12 cellular contexts compared by ENCODE assay signal in genomic region chr22:46104170-46104880, GRCh38. TPM values are rescaled to one million over a fixed set of nuclear protein-coding genes. Genes with fewer than 3 reads are reported as not detected.
DNase-seq lines count a peak whose midpoint lies in the region; ATAC-seq, FAIRE-seq and TF ChIP-seq lines count a peak whose summit lies in the region.
"Had no signal": no experiment of that assay in that cellular context is flagged by ENCODE, and none has a peak within 500 bp of the region (broad histone marks: within the 10 kb centered on the region; RNA-seq: fewer than 3 reads in every experiment).

No MANE protein-coding gene starts in this region.

- H3K4me3 ChIP-seq in HEK293 (ENCODE audit: low read depth, low read length) (no peak overlapping the region), kidney (ENCODE audit: low read length in 2 of 2) (no peak overlapping the region), skeletal muscle tissue (ENCODE audit: low read length in 3 of 3) (no peak overlapping the region)

- H3K4me1 ChIP-seq in HEK293 (ENCODE audit: control insufficient read depth, insufficient read depth, low read length) (no peaks in the 10 kb centered on the region), kidney (ENCODE audit: control insufficient read depth in 1 of 2, insufficient read depth in 1 of 2, low read depth in 1 of 2, low read length in 2 of 2) (peaks cover 52 to 82% of the 10 kb centered on the region in 2 donors), skeletal muscle tissue (ENCODE audit: control insufficient read depth in 3 of 3, insufficient read depth in 3 of 3, low read length in 3 of 3) (peaks cover 90 to 95% (median 93%) of the 10 kb centered on the region in 3 donors)

- H3K27ac ChIP-seq in HEK293 (ENCODE audit: extremely low read depth, low read depth, low read length) (no peak overlapping the region), kidney (ENCODE audit: low read depth in 2 of 2, low read length in 2 of 2) (peak overlapping the region; percentile 80 to 92), skeletal muscle tissue (ENCODE audit: low read depth, low read length) (peak overlapping the region; percentile 77)

- no peaks in the 10 kb centered on the region for H3K27me3 Mint-ChIP-seq in MCF 10A (ENCODE audit: insufficient read depth, unreplicated experiment)
- H3K27me3 Mint-ChIP-seq: CD4-positive, alpha-beta T cell had no signal

- H3K36me3 Mint-ChIP-seq in MCF 10A (ENCODE audit: insufficient read depth, unreplicated experiment), result peaks cover 96% of the 10 kb centered on the region

- peaks cover 0 to 24% of the 10 kb centered on the region in 2 experiments; a peak in 2 of 3 replicates for H3K36me3 ChIP-seq in HEK293 (ENCODE audit: control insufficient read depth in 2 of 2, insufficient read depth in 1 of 2, low read length in 2 of 2)
- H3K36me3 ChIP-seq in kidney (ENCODE audit: control insufficient read depth in 1 of 2, insufficient read depth in 2 of 2, low read length in 2 of 2), result peaks cover 9 to 56% of the 10 kb centered on the region in 2 donors
- peaks cover 31 to 49% (median 43%) of the 10 kb centered on the region in 3 donors for H3K36me3 ChIP-seq in skeletal muscle tissue (ENCODE audit: control insufficient read depth in 3 of 3, insufficient read depth in 3 of 3, low read length in 3 of 3)

- H3K27ac Mint-ChIP-seq in MCF 10A (ENCODE audit: low read depth, unreplicated experiment), result peak overlapping the region; percentile 93
- H3K27ac Mint-ChIP-seq: activated T-helper 2 cell treated with anti-CD3 and anti-CD28 coated beads, Interferon-gamma antibody, Interleukin-2, Interleukin-4, amounts not matched to agents 10 μg/mL and 5 μg/mL and 100 μg/mL, durations not matched to agents 14 hours and 24 hours and 36 hours; CD4-positive, alpha-beta T cell had no signal

- intact Hi-C loops in MCF 10A (cut with micrococcal nuclease) (loop anchor here (2.0 kb wide), 1 partner anchor 20 kb away; no protein-coding TSS in a partner anchor), kidney (cut with DNase I) (no loop called here), left colon (cut with DNase I, micrococcal nuclease) (no loop called here)

- H3K9me3 Mint-ChIP-seq in MCF 10A (ENCODE audit: unreplicated experiment), result no peaks in the 10 kb centered on the region
- H3K9me3 Mint-ChIP-seq: activated T-helper 2 cell treated with anti-CD3 and anti-CD28 coated beads, Interferon-gamma antibody, Interleukin-2, Interleukin-4, amounts not matched to agents 10 μg/mL and 5 μg/mL and 100 μg/mL, durations not matched to agents 14 hours and 24 hours and 36 hours; CD4-positive, alpha-beta T cell had no signal

- no TSS peak for BruUV-seq in MCF 10A (replicated peaks; lab: Mats Ljungman, UMichigan)

- ATAC-seq in HG02973 (IDR thresholded peaks at IDR 0.05; ENCODE audit: unreplicated experiment), result no peak
- ATAC-seq in HG03139 (IDR thresholded peaks at IDR 0.05; ENCODE audit: unreplicated experiment), result no peak
- ATAC-seq in left colon, result no peak

- FAIRE-seq in kidney (lab: Jason Lieb, UNC), result no peak

- TF ChIP-seq CTCF in HEK293 (tag by site-specific recombination; IDR thresholded peaks at IDR 0.05), result no peak
- TF ChIP-seq CTCF in MCF 10A (IDR thresholded peaks at IDR 0.05; ENCODE audit: unreplicated experiment), result no peak
- no peak for TF ChIP-seq CTCF in kidney (IDR thresholded peaks at IDR 0.05; ENCODE audit: borderline replicate concordance, extremely low read depth, insufficient read depth)

- CTCF ChIA-PET in HEK293 (lab: Yijun Ruan, JAX), result interaction anchor here (0.6 to 1.3 kb wide), 2 partner anchors 70 to 97 kb away, joined by 3 to 4 read pairs; no protein-coding TSS in a partner anchor
- CTCF ChIA-PET in MCF 10A (lab: Yijun Ruan, JAX), result interaction anchor here (0.6 to 1.0 kb wide), 3 partner anchors 12 to 62 kb away, joined by 3 read pairs; no protein-coding TSS in a partner anchor

- H3K9ac ChIP-seq in kidney (ENCODE audit: low read length in 2 of 2) (peak overlapping the region in 1 of 2 donors; percentile 19), skeletal muscle tissue (ENCODE audit: low read depth in 1 of 3, low read length in 3 of 3) (peak overlapping the region; percentile 38 to 72 (median 43))

- H3K4me1 Mint-ChIP-seq in MCF 10A (ENCODE audit: insufficient read depth, unreplicated experiment), result peaks cover 49% of the 10 kb centered on the region

- DNase-seq in MCF 10A (ENCODE audit: unreplicated experiment), result no peak
- no peak for DNase-seq in kidney
- no peak for DNase-seq in SIG-M5 treated with dmso at 0.1 percent for 504 hours (lab: John Stamatoyannopoulos, UW; ENCODE audit: unreplicated experiment)
- DNase-seq in left colon, result no peak
- DNase-seq: CD4-positive, alpha-beta T cell; stimulated activated CD4-positive, alpha-beta T cell treated with anti-CD3 and anti-CD28 coated beads, Interleukin-12 subunit alpha, Interleukin-12 subunit beta, amount 100 ng/mL, for 4 hours; stimulated activated naive CD4-positive, alpha-beta T cell had no signal

- no peaks in the 10 kb centered on the region for H3K27me3 ChIP-seq in skeletal muscle tissue (ENCODE audit: control insufficient read depth in 3 of 3, insufficient read depth in 3 of 3, low read length in 3 of 3)

- POLR2A ChIA-PET in HEK293 (lab: Yijun Ruan, JAX), result no interaction called here
- POLR2A ChIA-PET in MCF 10A (lab: Yijun Ruan, JAX), result interaction anchor here (0.9 to 1.0 kb wide), 3 partner anchors 18 to 97 kb away, joined by 3 read pairs; no protein-coding TSS in a partner anchor

- H3K9me3 ChIP-seq in HEK293 (ENCODE audit: control insufficient read depth, insufficient read depth, low read depth, low read length), result no peaks in the 10 kb centered on the region
- no peaks in the 10 kb centered on the region for H3K9me3 ChIP-seq in kidney (ENCODE audit: control insufficient read depth in 1 of 2, low read length in 2 of 2)
- no peaks in the 10 kb centered on the region for H3K9me3 ChIP-seq in skeletal muscle tissue (ENCODE audit: control insufficient read depth in 3 of 3, low read length in 3 of 3)

- no peak overlapping the region for H3K4me3 Mint-ChIP-seq in MCF 10A (ENCODE audit: unreplicated experiment)
- H3K4me3 Mint-ChIP-seq: CD4-positive, alpha-beta T cell had no signal

TF ChIP-seq in HEK293, 187 proteins besides CTCF, POLR2A, EP300 and RAD21:
- TF ChIP-seq YY2 (tag by site-specific recombination; IDR thresholded peaks at IDR 0.05) (peak; percentile 66; the same call in 1 of the 2 replicates), YY1 (tag by site-specific recombination; IDR thresholded peaks at IDR 0.05) (peak; percentile 68), PRDM10 (tag by site-specific recombination; IDR thresholded peaks at IDR 0.05) (0 out of 2 replicates have a peak, but pooled peaks have one; percentile 33), ZNF2 (tag by site-specific recombination; IDR thresholded peaks at IDR 0.05) (no peak), ZFP69B (tag by site-specific recombination; IDR thresholded peaks at IDR 0.05) (peak; percentile 89), GFI1B (tag by site-specific recombination; IDR thresholded peaks at IDR 0.05) (no peak), ZNF692 (tag by site-specific recombination; IDR thresholded peaks at IDR 0.05) (peak; percentile 93), ZNF510 (tag by site-specific recombination; IDR thresholded peaks at IDR 0.05; ENCODE audit: insufficient replicate concordance) (no peak), KLF1 (tag by site-specific recombination; IDR thresholded peaks at IDR 0.05) (no peak), ZNF266 (tag by site-specific recombination; IDR thresholded peaks at IDR 0.05; ENCODE audit: low read depth) (no peak)

RNA-seq across cellular contexts. Expression of gene PPARA, which starts 46.0 kb away (rescaled TPM):
- total RNA-seq in MCF 10A (2022) (8.0 and 10.1 TPM in 2 replicates), kidney (36.8 TPM), skeletal muscle tissue (18.8 TPM), left colon (10 to 100 TPM; 70.4 to 73.9 TPM)
- polyA plus RNA-seq in kidney (ENCODE audit: insufficient read depth, low read depth, low replicate concordance), result 15.8 TPM
